11 cellular contexts compared by ENCODE assay signal in genomic region chr6:107666084-107666981, GRCh38.
DNase-seq lines count a peak whose midpoint lies in the region; ATAC-seq, FAIRE-seq and TF ChIP-seq lines count a peak whose summit lies in the region.
"Had no signal": no experiment of that assay in that cellular context is flagged by ENCODE, and none has a peak within 500 bp of the region (broad histone marks: within the 10 kb centered on the region; RNA-seq: fewer than 3 reads in every experiment).

No MANE protein-coding gene starts in this region.

- H3K27ac Mint-ChIP-seq in astrocyte (ENCODE audit: unreplicated experiment) (no peak overlapping the region), mesothelial cell of epicardium (peak overlapping the region; percentile 95)
- H3K27ac Mint-ChIP-seq: activated naive CD4-positive, alpha-beta T cell treated with anti-CD3 and anti-CD28 coated beads, Interleukin-2, amount 10 ng/mL, durations not matched to agents 7 days and 5 days had no signal

- peak overlapping the region; percentile 7 for H3K4me3 ChIP-seq in astrocyte (ENCODE audit: insufficient read depth, low read depth, low read length)
- H3K4me3 ChIP-seq: esophagus squamous epithelium had no signal

- DNase-seq in COLO668 (lab: John Stamatoyannopoulos, UW; ENCODE audit: unreplicated experiment) = peak; percentile 59
- DNase-seq in NCI-H1092 (lab: John Stamatoyannopoulos, UW) = peak; percentile 21
- peak; percentile 62 for DNase-seq in astrocyte (ENCODE audit: low read depth)
- DNase-seq in mesothelial cell of epicardium (ENCODE audit: low spot score in 2 of 2, unreplicated experiment in 2 of 2) = no peak
- DNase-seq in left lobe of liver (ENCODE audit: low spot score) = no peak
- DNase-seq in CD1c-positive myeloid dendritic cell (ENCODE audit: extremely low spot score) = no peak
- no peak for DNase-seq in DMS114 treated with DMSO at 0.1 percent for 48 hours (lab: John Stamatoyannopoulos, UW; ENCODE audit: unreplicated experiment)
- DNase-seq: activated naive CD4-positive, alpha-beta T cell treated with anti-CD3 and anti-CD28 coated beads, Interleukin-2, amount 10 ng/mL, durations not matched to agents 7 days and 5 days; esophagus squamous epithelium; T1000 had no signal

- H4K20me1 ChIP-seq in astrocyte (ENCODE audit: insufficient read depth, low read length) = no peaks in the 10 kb centered on the region

- no peak for FAIRE-seq in astrocyte (lab: Jason Lieb, UNC)

- H3K4me1 Mint-ChIP-seq in astrocyte (ENCODE audit: low read depth, unreplicated experiment) = peaks cover 19% of the 10 kb centered on the region
- H3K4me1 Mint-ChIP-seq in mesothelial cell of epicardium = peaks cover 38% of the 10 kb centered on the region

- H3K9me3 Mint-ChIP-seq in astrocyte (ENCODE audit: unreplicated experiment) = no peaks in the 10 kb centered on the region
- H3K9me3 Mint-ChIP-seq in mesothelial cell of epicardium = no peaks in the 10 kb centered on the region
- H3K9me3 Mint-ChIP-seq: activated naive CD4-positive, alpha-beta T cell treated with anti-CD3 and anti-CD28 coated beads, Interleukin-2, amount 10 ng/mL, durations not matched to agents 7 days and 5 days had no signal

- H3K36me3 ChIP-seq in astrocyte (ENCODE audit: insufficient read depth, low read length) = no peaks in the 10 kb centered on the region
- H3K36me3 ChIP-seq: esophagus squamous epithelium had no signal

- no peak overlapping the region for H3K27ac ChIP-seq in astrocyte (ENCODE audit: low read depth, low read length)
- H3K27ac ChIP-seq: esophagus squamous epithelium had no signal

- ATAC-seq in left lobe of liver (no peak), GM19324 (IDR thresholded peaks at IDR 0.05; ENCODE audit: low FRiP score, unreplicated experiment) (no peak)

- H3K27me3 ChIP-seq in astrocyte (ENCODE audit: insufficient read depth, low read length) = no peaks in the 10 kb centered on the region

- peak overlapping the region; percentile 42 for H2AFZ ChIP-seq in astrocyte (ENCODE audit: low read depth, low read length)

- no peaks in the 10 kb centered on the region for H3K79me2 ChIP-seq in astrocyte (ENCODE audit: insufficient read depth, low read length)

- H3K36me3 Mint-ChIP-seq in astrocyte (ENCODE audit: low read depth, unreplicated experiment) (peaks cover 2% of the 10 kb centered on the region), mesothelial cell of epicardium (no peaks in the 10 kb centered on the region)
- H3K36me3 Mint-ChIP-seq: activated naive CD4-positive, alpha-beta T cell treated with anti-CD3 and anti-CD28 coated beads, Interleukin-2, amount 10 ng/mL, durations not matched to agents 7 days and 5 days had no signal

- H3K9me3 ChIP-seq in astrocyte (ENCODE audit: insufficient read depth, low read depth, low read length) = no peaks in the 10 kb centered on the region
- H3K9me3 ChIP-seq: esophagus squamous epithelium had no signal

- H3K4me2 ChIP-seq in astrocyte (ENCODE audit: low read length) = peak overlapping the region; percentile 57

- H3K4me3 Mint-ChIP-seq in astrocyte (ENCODE audit: unreplicated experiment) (no peak overlapping the region), mesothelial cell of epicardium (peak overlapping the region; percentile 22)
- H3K4me3 Mint-ChIP-seq: activated naive CD4-positive, alpha-beta T cell treated with anti-CD3 and anti-CD28 coated beads, Interleukin-2, amount 10 ng/mL, durations not matched to agents 7 days and 5 days had no signal

- H3K27me3 Mint-ChIP-seq in astrocyte (ENCODE audit: low read depth, unreplicated experiment) (peaks cover 19% of the 10 kb centered on the region), mesothelial cell of epicardium (ENCODE audit: low read depth) (no peaks in the 10 kb centered on the region)

- TF ChIP-seq CTCF in astrocyte (IDR thresholded peaks at IDR 0.05; ENCODE audit: insufficient read depth, low read depth, low read length) (no peak), mesothelial cell of epicardium (IDR thresholded peaks at IDR 0.05; ENCODE audit: unreplicated experiment) (no peak)

- H3K4me1 ChIP-seq in astrocyte (ENCODE audit: insufficient read depth, low read length) = peaks cover 29% of the 10 kb centered on the region

- H3K9ac ChIP-seq in astrocyte (ENCODE audit: low read length) = peak overlapping the region; percentile 4

Comparison
In these comparisons a context has a peak if more than half of its experiments do, and no peak if none do; other contexts are left out.
1. DNase-seq: peak in COLO668 (single experiment), NCI-H1092 (single experiment) and astrocyte (single experiment); none in mesothelial cell of epicardium (0 of 2), left lobe of liver (single experiment), CD1c-positive myeloid dendritic cell (single experiment) and DMS114 treated with DMSO at 0.1 percent for 48 hours (single experiment).